In the genomic region with DNA sequence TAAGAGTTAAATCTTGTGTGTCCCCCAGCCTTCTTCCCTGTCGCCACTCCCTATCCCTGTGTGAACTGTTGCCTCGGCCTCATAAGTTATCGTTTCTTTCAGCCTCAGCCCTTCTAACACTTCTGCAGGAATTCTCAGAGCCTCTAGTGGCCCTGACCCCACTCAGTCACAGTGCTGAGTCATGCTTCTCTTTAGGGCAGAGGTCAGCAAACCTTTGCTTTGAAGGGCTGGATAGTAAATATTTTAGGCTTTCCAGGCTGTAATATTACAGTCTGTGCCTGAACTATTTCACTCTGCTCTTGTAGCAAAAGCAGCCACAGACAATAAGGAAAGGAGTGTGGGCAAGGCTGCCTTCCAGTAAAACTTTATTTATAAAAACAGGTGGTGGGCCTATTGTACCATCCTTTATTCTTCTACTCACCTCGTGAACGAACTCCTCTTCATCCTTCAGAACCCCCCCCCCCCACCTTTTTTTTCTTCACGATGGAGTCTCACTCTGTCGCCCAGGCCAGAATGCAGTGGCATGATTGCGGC, we compare ENCODE assay signal across 8 cellular contexts.
DNase-seq lines count a peak whose midpoint lies in the region; ATAC-seq, FAIRE-seq and TF ChIP-seq lines count a peak whose summit lies in the region.

No MANE protein-coding gene starts in this region.

- no peak for TF ChIP-seq CTCF in foreskin fibroblast (IDR thresholded peaks at IDR 0.05; ENCODE audit: low read depth, low read length)

- peak overlapping the region; percentile 21 for H3K27ac ChIP-seq in rectal smooth muscle tissue (ENCODE audit: low read depth, low read length)

- no peaks in the 10 kb centered on the region for H3K27me3 ChIP-seq in rectal smooth muscle tissue (ENCODE audit: control insufficient read depth, insufficient read depth, low read length)

- DNase-seq in EH (ENCODE audit: low read depth) (peak; percentile 66), RCC 7860 (ENCODE audit: low spot score) (peak; percentile 53), foreskin fibroblast (peak; percentile 56 to 77), SHP77 treated with DMSO at 0.1 percent for 48 hours (lab: John Stamatoyannopoulos, UW) (no peak), Kasumi-1 (lab: John Stamatoyannopoulos, UW) (no peak), KG1 (lab: John Stamatoyannopoulos, UW) (no peak)

- FAIRE-seq in RCC 7860 (lab: Jason Lieb, UNC): peak; percentile 77

- no peak overlapping the region for H3K9ac ChIP-seq in rectal smooth muscle tissue (ENCODE audit: low read length)

- peaks cover 10% of the 10 kb centered on the region for H3K36me3 ChIP-seq in rectal smooth muscle tissue (ENCODE audit: control insufficient read depth, insufficient read depth, low read length)

- H3K4me1 ChIP-seq in rectal smooth muscle tissue (ENCODE audit: control insufficient read depth, insufficient read depth, low read length): peaks cover 4% of the 10 kb centered on the region

- ATAC-seq in GM18870 (IDR thresholded peaks at IDR 0.05; ENCODE audit: unreplicated experiment): no peak

- no peak overlapping the region for H3K4me3 ChIP-seq in foreskin fibroblast (ENCODE audit: low read depth in 1 of 2, low read length in 2 of 2)
- H3K4me3 ChIP-seq in rectal smooth muscle tissue (ENCODE audit: low read length): no peak overlapping the region

Comparison
In these comparisons a context has a peak if more than half of its experiments do, and no peak if none do; other contexts are left out.
1. DNase-seq: peak in EH (single experiment), RCC 7860 (single experiment) and foreskin fibroblast (2 of 2); none in SHP77 treated with DMSO at 0.1 percent for 48 hours (single experiment), Kasumi-1 (0 of 2) and KG1 (single experiment).